ENCODE assay signal across 8 cellular contexts in genomic region chr1:17606826-17607440, GRCh38.
DNase-seq lines count a peak whose midpoint lies in the region; ATAC-seq and TF ChIP-seq lines count a peak whose summit lies in the region.

No MANE protein-coding gene starts in this region.

- H3K27me3 Mint-ChIP-seq in brain: no peaks in the 10 kb centered on the region
- peaks cover 0 to 5% (median 4%) of the 10 kb centered on the region in 3 donors for H3K27me3 Mint-ChIP-seq in immature natural killer cell (ENCODE audit: low read depth in 3 of 3)
- H3K27me3 Mint-ChIP-seq in stimulated activated memory B cell treated with anti-CD40 and anti-IgM and Interleukin-4, amounts not matched to agents 10 μg/mL and 1 μg/mL and 100 μg/mL, for 72 hours: peaks cover 12% of the 10 kb centered on the region

- ATAC-seq in stimulated activated memory B cell treated with anti-CD40 and anti-IgM and Interleukin-4, amounts not matched to agents 10 μg/mL and 1 μg/mL and 100 μg/mL, for 72 hours: no peak
- no peak for ATAC-seq in HG03175 (IDR thresholded peaks at IDR 0.05; ENCODE audit: unreplicated experiment)

- H3K9me3 Mint-ChIP-seq in brain (peaks cover 0 to 2% (median 0%) of the 10 kb centered on the region in 5 experiments), immature natural killer cell (no peaks in the 10 kb centered on the region)
- H3K9me3 Mint-ChIP-seq in stimulated activated memory B cell treated with anti-CD40 and anti-IgM and Interleukin-4, amounts not matched to agents 10 μg/mL and 1 μg/mL and 100 μg/mL, for 72 hours: no peaks in the 10 kb centered on the region

- H3K4me3 Mint-ChIP-seq in brain: no peak overlapping the region
- H3K4me3 Mint-ChIP-seq in immature natural killer cell: no peak overlapping the region
- no peak overlapping the region for H3K4me3 Mint-ChIP-seq in stimulated activated memory B cell treated with anti-CD40 and anti-IgM and Interleukin-4, amounts not matched to agents 10 μg/mL and 1 μg/mL and 100 μg/mL, for 72 hours

- peak; percentile 95 to 97 for TF ChIP-seq CTCF in brain (conservative IDR thresholded peaks at IDR 0.05)

- H3K4me1 Mint-ChIP-seq in brain (peaks cover 18% of the 10 kb centered on the region), immature natural killer cell (no peaks in the 10 kb centered on the region)
- H3K4me1 Mint-ChIP-seq in stimulated activated memory B cell treated with anti-CD40 and anti-IgM and Interleukin-4, amounts not matched to agents 10 μg/mL and 1 μg/mL and 100 μg/mL, for 72 hours: no peaks in the 10 kb centered on the region

- DNase-seq in DMS53 (lab: John Stamatoyannopoulos, UW) (peak; percentile 83), HT-29 (ENCODE audit: low spot score) (peak; percentile 87), RPMI8226 (peak; percentile 70), immature natural killer cell (peak in 2 of 3 donors; percentile 6 to 8)
- DNase-seq in stimulated activated CD4-positive, alpha-beta T cell treated with anti-CD3 and anti-CD28 coated beads, Interleukin-15, amount 100 ng/mL, for 24 hours: peak; percentile 70

- H3K27ac Mint-ChIP-seq in brain: peak overlapping the region in 1 of 5 experiments; percentile 41
- no peak overlapping the region for H3K27ac Mint-ChIP-seq in immature natural killer cell
- no peak overlapping the region for H3K27ac Mint-ChIP-seq in stimulated activated memory B cell treated with anti-CD40 and anti-IgM and Interleukin-4, amounts not matched to agents 10 μg/mL and 1 μg/mL and 100 μg/mL, for 72 hours

- no peaks in the 10 kb centered on the region for H3K36me3 Mint-ChIP-seq in brain
- no peaks in the 10 kb centered on the region for H3K36me3 Mint-ChIP-seq in immature natural killer cell
- H3K36me3 Mint-ChIP-seq in stimulated activated memory B cell treated with anti-CD40 and anti-IgM and Interleukin-4, amounts not matched to agents 10 μg/mL and 1 μg/mL and 100 μg/mL, for 72 hours: no peaks in the 10 kb centered on the region

Comparison
In these comparisons a context has a peak if more than half of its experiments do, and no peak if none do; other contexts are left out.
1. DNase-seq: peak in every context shown above with its lines; median percentile 87 in HT-29; 83 in DMS53; 70 in RPMI8226; 70 in stimulated activated CD4-positive, alpha-beta T cell treated with anti-CD3 and anti-CD28 coated beads, Interleukin-15, amount 100 ng/mL, for 24 hours; 7 in immature natural killer cell.